ENCODE assay signal across 26 cellular contexts in genomic region chr9:72813544-72813943, GRCh38.
DNase-seq lines count a peak whose midpoint lies in the region; ATAC-seq, FAIRE-seq and TF ChIP-seq lines count a peak whose summit lies in the region.
"Had no signal": no experiment of that assay in that cellular context is flagged by ENCODE, and none has a peak within 500 bp of the region (broad histone marks: within the 10 kb centered on the region; RNA-seq: fewer than 3 reads in every experiment).

No MANE protein-coding gene starts in this region.

- CTCF ChIA-PET in HepG2 (lab: Yijun Ruan, JAX; ENCODE audit: low intra/inter-chr PET ratio, low total read pairs), result no interaction called here
- CTCF ChIA-PET in HEK293T (lab: Yijun Ruan, JAX), result no interaction called here

- H3K4me3 Mint-ChIP-seq in glutamatergic neuron (ENCODE audit: unreplicated experiment), result no peak overlapping the region
- H3K4me3 Mint-ChIP-seq: CD14-positive monocyte; CD4-positive, alpha-beta memory T cell; GM23338; H9; HFFc6 had no signal

- no peaks in the 10 kb centered on the region for H3K36me3 Mint-ChIP-seq in glutamatergic neuron (ENCODE audit: unreplicated experiment)
- H3K36me3 Mint-ChIP-seq: CD14-positive monocyte; CD4-positive, alpha-beta memory T cell had no signal

- intact Hi-C loops in HepG2 (cut with micrococcal nuclease; ENCODE audit: unreplicated experiment), result no loop called here
- intact Hi-C loops in right lobe of liver (cut with DNase I), result loop anchor here in 1 of 2 donors (10.0 kb wide), 1 partner anchor 529 kb away; no protein-coding TSS in a partner anchor

- no peak for TF ChIP-seq CTCF in HepG2 (CRISPR knock-in tag; IDR thresholded peaks at IDR 0.05)
- TF ChIP-seq CTCF in right lobe of liver (IDR thresholded peaks at IDR 0.05), result no peak
- no peak for TF ChIP-seq CTCF in hepatocyte (IDR thresholded peaks at IDR 0.05; ENCODE audit: poor library complexity)
- TF ChIP-seq CTCF in glutamatergic neuron (IDR thresholded peaks at IDR 0.05; ENCODE audit: partially characterized antibody, unreplicated experiment), result no peak

- H3K4me1 ChIP-seq in HepG2 (ENCODE audit: insufficient read depth, low read length) (peaks cover 13% of the 10 kb centered on the region; the same call in 1 of the 2 replicates), right lobe of liver (no peaks in the 10 kb centered on the region), hepatocyte (ENCODE audit: insufficient read depth) (peaks cover 17% of the 10 kb centered on the region), small intestine (ENCODE audit: control insufficient read depth in 2 of 2, insufficient read depth in 1 of 2, low read depth in 1 of 2, low read length in 1 of 2) (peaks cover 0 to 6% of the 10 kb centered on the region in 2 donors)
- H3K4me1 ChIP-seq: BE2C; BLaER1 treated with 17β-estradiol and CSF1 and Interleukin-3, amounts not matched to agents 10 nM and 100 nM had no signal

- BruUV-seq in HepG2 (replicated peaks; lab: Mats Ljungman, UMichigan), result no TSS peak

- FAIRE-seq in HepG2 (lab: Jason Lieb, UNC), result no peak
- no peak for FAIRE-seq in small intestine (lab: Jason Lieb, UNC)
- FAIRE-seq: A549, GM12891, GM18507 had no signal

- H3K9me3 Mint-ChIP-seq in glutamatergic neuron (ENCODE audit: unreplicated experiment), result no peaks in the 10 kb centered on the region
- H3K9me3 Mint-ChIP-seq: CD14-positive monocyte; CD4-positive, alpha-beta memory T cell; GM23338; H9; HFFc6 had no signal

- peaks cover 21% of the 10 kb centered on the region for H3K4me1 Mint-ChIP-seq in glutamatergic neuron (ENCODE audit: low read depth, unreplicated experiment)
- H3K4me1 Mint-ChIP-seq: CD14-positive monocyte; CD4-positive, alpha-beta memory T cell; GM23338; H9 had no signal

- no peaks in the 10 kb centered on the region for H3K9me2 ChIP-seq in hepatocyte (replicated peaks; ENCODE audit: insufficient read depth)

- peaks cover 2% of the 10 kb centered on the region for H3K27me3 Mint-ChIP-seq in glutamatergic neuron (ENCODE audit: unreplicated experiment)

- ATAC-seq in HepG2 (no peak), right lobe of liver (no peak), HG02884 (IDR thresholded peaks at IDR 0.05; ENCODE audit: unreplicated experiment) (no peak)
- ATAC-seq: A549, GM23338, HCT116 had no signal

- TF ChIP-seq EP300 in HepG2 (IDR thresholded peaks at IDR 0.05; ENCODE audit: low read depth in 2 of 2, low read length in 2 of 2), result no peak
- TF ChIP-seq EP300 in HepG2 (CRISPR knock-in tag; IDR thresholded peaks at IDR 0.05; ENCODE audit: borderline replicate concordance), result no peak

- no peak overlapping the region for H3K9ac ChIP-seq in HepG2 (ENCODE audit: insufficient read depth, low read depth, low read length)
- H3K9ac ChIP-seq: BLaER1 treated with 17β-estradiol and CSF1 and Interleukin-3, amounts not matched to agents 10 nM and 100 nM had no signal

- H4K20me1 ChIP-seq in HepG2 (ENCODE audit: insufficient read depth, low read length) (no peaks in the 10 kb centered on the region), hepatocyte (ENCODE audit: insufficient read depth, poor library complexity, severe bottlenecking) (no peaks in the 10 kb centered on the region)
- H4K20me1 ChIP-seq: BLaER1 treated with 17β-estradiol and CSF1 and Interleukin-3, amounts not matched to agents 10 nM and 100 nM had no signal

- H3K27me3 ChIP-seq in HepG2 (ENCODE audit: control insufficient read depth in 1 of 2, insufficient read depth in 2 of 2, low read length in 2 of 2) (peaks cover 0 to 6% of the 10 kb centered on the region in 2 experiments; a peak in 1 of 5 replicates), right lobe of liver (no peaks in the 10 kb centered on the region), hepatocyte (no peaks in the 10 kb centered on the region), small intestine (ENCODE audit: control insufficient read depth in 2 of 2, insufficient read depth in 2 of 2, low read length in 2 of 2) (no peaks in the 10 kb centered on the region)
- H3K27me3 ChIP-seq: BE2C; BLaER1 treated with 17β-estradiol and CSF1 and Interleukin-3, amounts not matched to agents 10 nM and 100 nM had no signal

- no peak for TF ChIP-seq RAD21 in HepG2 (CRISPR knock-in tag; IDR thresholded peaks at IDR 0.05)

- no peaks in the 10 kb centered on the region for H3K36me3 ChIP-seq in HepG2 (replicated peaks in 1 of 2; ENCODE audit: control insufficient read depth in 1 of 2, insufficient read depth in 2 of 2, low read length in 2 of 2)
- H3K36me3 ChIP-seq in right lobe of liver, result no peaks in the 10 kb centered on the region
- no peaks in the 10 kb centered on the region for H3K36me3 ChIP-seq in hepatocyte (replicated peaks; ENCODE audit: insufficient read depth, low read depth)
- H3K36me3 ChIP-seq in small intestine (ENCODE audit: control insufficient read depth in 2 of 2, insufficient read depth in 2 of 2, low read length in 2 of 2), result no peaks in the 10 kb centered on the region
- H3K36me3 ChIP-seq: BE2C; BLaER1 treated with 17β-estradiol and CSF1 and Interleukin-3, amounts not matched to agents 10 nM and 100 nM had no signal

- no peak overlapping the region for H2AFZ ChIP-seq in HepG2 (ENCODE audit: low read length)
- no peak overlapping the region for H2AFZ ChIP-seq in hepatocyte
- H2AFZ ChIP-seq: GM23338 had no signal

- no peak overlapping the region for H3K4me2 ChIP-seq in HepG2 (ENCODE audit: low read depth, low read length)
- peak overlapping the region; percentile 18 for H3K4me2 ChIP-seq in hepatocyte
- H3K4me2 ChIP-seq: A549; BLaER1 treated with 17β-estradiol and CSF1 and Interleukin-3, amounts not matched to agents 10 nM and 100 nM; GM23338 had no signal

- H3K9me3 ChIP-seq in HepG2 (ENCODE audit: low read length) (no peaks in the 10 kb centered on the region), right lobe of liver (no peaks in the 10 kb centered on the region), hepatocyte (ENCODE audit: low read depth) (no peaks in the 10 kb centered on the region), small intestine (ENCODE audit: control insufficient read depth, low read depth) (no peaks in the 10 kb centered on the region)
- H3K9me3 ChIP-seq: A549; BE2C; BLaER1 treated with 17β-estradiol and CSF1 and Interleukin-3, amounts not matched to agents 10 nM and 100 nM had no signal

- in situ Hi-C loops in HepG2 (cut with HindIII; ENCODE audit: extremely low pct_ligation_motif_present, low pct_unique_long_range_greater_than_20kb), result loop anchor here (25.0 kb wide), 1 partner anchor 776 kb away; no protein-coding TSS in a partner anchor

- no peak overlapping the region for H3K27ac Mint-ChIP-seq in glutamatergic neuron (ENCODE audit: unreplicated experiment)
- H3K27ac Mint-ChIP-seq: CD14-positive monocyte; CD4-positive, alpha-beta memory T cell; GM23338; H9; HFFc6 had no signal

- no peak overlapping the region for H3K27ac ChIP-seq in HepG2 (ENCODE audit: extremely low read length, insufficient read depth, low read length)
- H3K27ac ChIP-seq in right lobe of liver, result no peak overlapping the region
- H3K27ac ChIP-seq in hepatocyte, result peak overlapping the region; percentile 83
- H3K27ac ChIP-seq in small intestine (ENCODE audit: low read depth in 1 of 2, low read length in 1 of 2), result peak overlapping the region; percentile 58 to 80
- H3K27ac ChIP-seq: A549; BLaER1 treated with 17β-estradiol and CSF1 and Interleukin-3, amounts not matched to agents 10 nM and 100 nM had no signal

- DNase-seq in HepG2 (ENCODE audit: low spot score), result no peak
- DNase-seq in right lobe of liver, result no peak
- DNase-seq in hepatocyte (ENCODE audit: low spot score), result no peak
- peak; percentile 71 for DNase-seq in small intestine
- no peak for DNase-seq in HEK293T (ENCODE audit: extremely low spot score)
- no peak for DNase-seq in glutamatergic neuron
- DNase-seq: 8988T; ACHN; AML-193; BE2C; Calu3; CD4-positive, alpha-beta memory T cell; COR-L47; DMS53; DMS79 treated with DMSO at 0.1 percent for 48 hours; GF-D8; H9; HFFc6 had no signal

- POLR2A ChIA-PET in HepG2 (lab: Yijun Ruan, JAX), result no interaction called here
- POLR2A ChIA-PET in HEK293T (lab: Yijun Ruan, JAX), result no interaction called here

- H3K4me3 ChIP-seq in HepG2 (replicated peaks in 1 of 3; ENCODE audit: insufficient read depth in 1 of 3, low read depth in 2 of 3, low read length in 3 of 3), result no peak overlapping the region
- H3K4me3 ChIP-seq in right lobe of liver, result no peak overlapping the region
- no peak overlapping the region for H3K4me3 ChIP-seq in hepatocyte
- H3K4me3 ChIP-seq in small intestine (ENCODE audit: low read depth in 1 of 2, low read length in 2 of 2), result no peak overlapping the region
- H3K4me3 ChIP-seq: A549; BLaER1 treated with 17β-estradiol and CSF1 and Interleukin-3, amounts not matched to agents 10 nM and 100 nM; GM23338 had no signal

- TF ChIP-seq POLR2A in HepG2 (IDR thresholded peaks at IDR 0.05; ENCODE audit: insufficient read depth in 1 of 2, low read depth in 2 of 2, low read length in 2 of 2) (no peak), right lobe of liver (IDR thresholded peaks at IDR 0.05) (no peak)

- H3K79me2 ChIP-seq in HepG2 (ENCODE audit: insufficient read depth, low read length) (no peaks in the 10 kb centered on the region), hepatocyte (no peaks in the 10 kb centered on the region)

TF ChIP-seq in HepG2, 621 proteins besides CTCF, POLR2A, EP300 and RAD21 (continues in another document):
- TF ChIP-seq MNT (IDR thresholded peaks at IDR 0.05), result peak; percentile 69

TF ChIP-seq in HEK293T, 16 proteins besides CTCF, POLR2A, EP300 and RAD21:
- TF ChIP-seq CTBP1 (IDR thresholded peaks at IDR 0.05; ENCODE audit: borderline replicate concordance) (no peak), ELF4 (IDR thresholded peaks at IDR 0.05) (no peak), SP1 (IDR thresholded peaks at IDR 0.05) (no peak), NFRKB (IDR thresholded peaks at IDR 0.05) (no peak), FOXA1 (IDR thresholded peaks at IDR 0.05) (no peak), TARDBP (IDR thresholded peaks at IDR 0.05) (no peak), PKNOX1 (IDR thresholded peaks at IDR 0.05) (no peak), LEF1 (IDR thresholded peaks at IDR 0.05; ENCODE audit: borderline replicate concordance) (no peak), ZNF384 (IDR thresholded peaks at IDR 0.05) (no peak), L3MBTL2 (conservative IDR thresholded peaks at IDR 0.05) (no peak)

Comparison
In these comparisons a context has a peak if more than half of its experiments do, and no peak if none do; other contexts are left out.
1. H3K27ac ChIP-seq: peak in hepatocyte (single experiment) and small intestine (2 of 2); none in HepG2 (single experiment) and right lobe of liver (0 of 3).